Comparison of ENCODE assay signal across 18 cellular contexts in the genomic region with DNA sequence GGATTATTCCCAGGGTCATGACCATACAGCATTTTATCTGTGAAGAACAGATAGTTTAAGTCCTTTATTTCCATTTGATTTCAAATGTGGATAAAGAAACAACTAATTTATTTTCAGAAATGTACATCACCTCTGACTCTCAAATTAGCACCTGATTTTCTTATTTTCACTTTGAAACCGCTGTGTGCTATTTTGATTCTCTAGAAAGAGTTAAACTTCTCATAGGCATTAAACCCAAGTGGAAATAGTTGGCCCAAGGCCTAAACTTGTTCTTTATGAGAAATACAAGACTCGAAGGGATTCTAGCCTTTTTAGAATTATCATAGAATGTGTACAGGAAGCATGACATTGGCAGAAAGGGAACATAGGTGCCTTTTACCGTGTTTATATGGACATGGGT. TPM values are rescaled to one million over a fixed set of nuclear protein-coding genes. Genes with fewer than 3 reads are reported as not detected.
A peak's percentile ranks its signal among the peaks of the same experiment; 100 is the strongest.
DNase-seq lines count a peak whose midpoint lies in the region; ATAC-seq and TF ChIP-seq lines count a peak whose summit lies in the region.
"Had no signal": no experiment of that assay in that cellular context is flagged by ENCODE, and none has a peak within 500 bp of the region (broad histone marks: within the 10 kb centered on the region; RNA-seq: fewer than 3 reads in every experiment).

No MANE protein-coding gene starts in this region.

- H3K4me1 ChIP-seq in OCI-LY1 (ENCODE audit: insufficient read depth, low read length, severe bottlenecking) = peaks cover 67% of the 10 kb centered on the region
- H3K4me1 ChIP-seq: Peyer's patch had no signal

- H3K9me3 ChIP-seq in OCI-LY1 (ENCODE audit: low read length) = peaks cover 11% of the 10 kb centered on the region; the same call in 1 of the 2 replicates
- H3K9me3 ChIP-seq: Peyer's patch had no signal

- ATAC-seq in GM18870 (IDR thresholded peaks at IDR 0.05; ENCODE audit: unreplicated experiment) (peak; percentile 47), GM21717 (IDR thresholded peaks at IDR 0.05; ENCODE audit: unreplicated experiment) (peak; percentile 44), sciatic nerve (no peak)
- ATAC-seq in stimulated activated naive B cell treated with anti-CD40 and anti-IgM and Interleukin-4, amounts not matched to agents 10 μg/mL and 1 μg/mL and 100 μg/mL, for 72 hours (replicated peaks) = no peak
- ATAC-seq: HepG2 had no signal

- H3K4me3 Mint-ChIP-seq in activated T-helper 2 cell treated with anti-CD3 and anti-CD28 coated beads, Interferon-gamma antibody, Interleukin-2, Interleukin-4, amounts not matched to agents 10 μg/mL and 5 μg/mL and 100 μg/mL, durations not matched to agents 14 hours and 24 hours and 36 hours (ENCODE audit: low read depth) = no peak overlapping the region
- no peak overlapping the region for H3K4me3 Mint-ChIP-seq in stimulated activated naive B cell treated with anti-CD40 and anti-IgM and Interleukin-4, amounts not matched to agents 10 μg/mL and 1 μg/mL and 100 μg/mL, for 72 hours

- H3K4me3 ChIP-seq in OCI-LY1 (ENCODE audit: low read depth, low read length, poor library complexity, severe bottlenecking) = no peak overlapping the region
- H3K4me3 ChIP-seq: Peyer's patch had no signal

- peak overlapping the region; percentile 28 for H3K4me2 ChIP-seq in OCI-LY1 (ENCODE audit: low read length)

- intact Hi-C loops in activated T-helper 2 cell treated with anti-CD3 and anti-CD28 coated beads, Interferon-gamma antibody, Interleukin-2, Interleukin-4, amounts not matched to agents 10 μg/mL and 5 μg/mL and 100 μg/mL, durations not matched to agents 14 hours and 24 hours and 36 hours (cut with micrococcal nuclease) = no loop called here
- intact Hi-C loops in sciatic nerve (cut with DNase I) = no loop called here

- no peaks in the 10 kb centered on the region for H3K36me3 Mint-ChIP-seq in activated T-helper 2 cell treated with anti-CD3 and anti-CD28 coated beads, Interferon-gamma antibody, Interleukin-2, Interleukin-4, amounts not matched to agents 10 μg/mL and 5 μg/mL and 100 μg/mL, durations not matched to agents 14 hours and 24 hours and 36 hours (ENCODE audit: low read depth)
- H3K36me3 Mint-ChIP-seq in stimulated activated naive B cell treated with anti-CD40 and anti-IgM and Interleukin-4, amounts not matched to agents 10 μg/mL and 1 μg/mL and 100 μg/mL, for 72 hours = no peaks in the 10 kb centered on the region

- H3K27ac ChIP-seq in OCI-LY1 (ENCODE audit: low read depth, low read length, poor library complexity, severe bottlenecking) = peak overlapping the region; percentile 74
- H3K27ac ChIP-seq: C4-2B, Peyer's patch had no signal

- no peaks in the 10 kb centered on the region for H4K20me1 ChIP-seq in OCI-LY1 (ENCODE audit: insufficient read depth, low read length)

- H3K79me2 ChIP-seq in OCI-LY1 (ENCODE audit: insufficient read depth, low read length) = no peaks in the 10 kb centered on the region

- no peak for TF ChIP-seq CTCF in OCI-LY1 (IDR thresholded peaks at IDR 0.05; ENCODE audit: low read length)

- no peaks in the 10 kb centered on the region for H3K4me1 Mint-ChIP-seq in activated T-helper 2 cell treated with anti-CD3 and anti-CD28 coated beads, Interferon-gamma antibody, Interleukin-2, Interleukin-4, amounts not matched to agents 10 μg/mL and 5 μg/mL and 100 μg/mL, durations not matched to agents 14 hours and 24 hours and 36 hours (ENCODE audit: low read depth)
- no peaks in the 10 kb centered on the region for H3K4me1 Mint-ChIP-seq in stimulated activated naive B cell treated with anti-CD40 and anti-IgM and Interleukin-4, amounts not matched to agents 10 μg/mL and 1 μg/mL and 100 μg/mL, for 72 hours

- DNase-seq in NCI-H1048 (lab: John Stamatoyannopoulos, UW) (no peak), sciatic nerve (ENCODE audit: low spot score) (no peak)
- DNase-seq in activated T-helper 2 cell treated with anti-CD3 and anti-CD28 coated beads, Interferon-gamma antibody, Interleukin-2, Interleukin-4, amounts not matched to agents 10 μg/mL and 5 μg/mL and 100 μg/mL, durations not matched to agents 14 hours and 24 hours and 36 hours (ENCODE audit: low spot score) = no peak
- DNase-seq in stimulated activated naive B cell treated with anti-CD40 and anti-IgM and Interleukin-4, amounts not matched to agents 10 μg/mL and 1 μg/mL and 100 μg/mL, for 72 hours = no peak
- DNase-seq: AML-193, DMS79, GOT3, KG1, NCI-H1436, NCI-H1930, NCI-H345, NCI-H524 treated with DMSO at 0.1 percent for 48 hours, Peyer's patch had no signal

- H3K27me3 Mint-ChIP-seq in activated T-helper 2 cell treated with anti-CD3 and anti-CD28 coated beads, Interferon-gamma antibody, Interleukin-2, Interleukin-4, amounts not matched to agents 10 μg/mL and 5 μg/mL and 100 μg/mL, durations not matched to agents 14 hours and 24 hours and 36 hours (ENCODE audit: low read depth) = peaks cover 5% of the 10 kb centered on the region
- H3K27me3 Mint-ChIP-seq in stimulated activated naive B cell treated with anti-CD40 and anti-IgM and Interleukin-4, amounts not matched to agents 10 μg/mL and 1 μg/mL and 100 μg/mL, for 72 hours = peaks cover 15 to 18% of the 10 kb centered on the region in 2 donors

- no peak overlapping the region for H3K27ac Mint-ChIP-seq in activated T-helper 2 cell treated with anti-CD3 and anti-CD28 coated beads, Interferon-gamma antibody, Interleukin-2, Interleukin-4, amounts not matched to agents 10 μg/mL and 5 μg/mL and 100 μg/mL, durations not matched to agents 14 hours and 24 hours and 36 hours
- H3K27ac Mint-ChIP-seq in stimulated activated naive B cell treated with anti-CD40 and anti-IgM and Interleukin-4, amounts not matched to agents 10 μg/mL and 1 μg/mL and 100 μg/mL, for 72 hours = no peak overlapping the region

- no peak overlapping the region; the same call in 1 of the 2 replicates for H3K9ac ChIP-seq in OCI-LY1 (ENCODE audit: low read length)

- H3K36me3 ChIP-seq in OCI-LY1 (ENCODE audit: insufficient read depth, low read length) = peaks cover 7% of the 10 kb centered on the region; the same call in 1 of the 2 replicates
- H3K36me3 ChIP-seq: Peyer's patch had no signal

- no peaks in the 10 kb centered on the region for H3K9me2 ChIP-seq in OCI-LY1 (ENCODE audit: low read depth, low read length)

- peak overlapping the region; percentile 71; the same call in 1 of the 2 replicates for H2AFZ ChIP-seq in OCI-LY1 (ENCODE audit: low read length)

- no peaks in the 10 kb centered on the region for H3F3A ChIP-seq in OCI-LY1 (ENCODE audit: insufficient read depth, low read length)

- no peaks in the 10 kb centered on the region for H3K27me3 ChIP-seq in OCI-LY1 (ENCODE audit: insufficient read depth, low read length)
- H3K27me3 ChIP-seq: Peyer's patch had no signal

- no peaks in the 10 kb centered on the region for H3K9me3 Mint-ChIP-seq in activated T-helper 2 cell treated with anti-CD3 and anti-CD28 coated beads, Interferon-gamma antibody, Interleukin-2, Interleukin-4, amounts not matched to agents 10 μg/mL and 5 μg/mL and 100 μg/mL, durations not matched to agents 14 hours and 24 hours and 36 hours
- peaks cover 0 to 1% of the 10 kb centered on the region in 2 donors for H3K9me3 Mint-ChIP-seq in stimulated activated naive B cell treated with anti-CD40 and anti-IgM and Interleukin-4, amounts not matched to agents 10 μg/mL and 1 μg/mL and 100 μg/mL, for 72 hours

RNA-seq across cellular contexts. Expression of a gene that starts 41.5 kb away (rescaled TPM):
- total RNA-seq in activated T-helper 2 cell treated with anti-CD3 and anti-CD28 coated beads, Interferon-gamma antibody, Interleukin-2, Interleukin-4, amounts not matched to agents 10 μg/mL and 5 μg/mL and 100 μg/mL, durations not matched to agents 14 hours and 24 hours and 36 hours = 0.34 and 0.82 TPM in 2 replicates
- 48.9 TPM for total RNA-seq in sciatic nerve

Comparison
In these comparisons a context has a peak if more than half of its experiments do, and no peak if none do; other contexts are left out.
1. ATAC-seq: peak in GM18870 (single experiment) and GM21717 (single experiment); none in stimulated activated naive B cell treated with anti-CD40 and anti-IgM and Interleukin-4, amounts not matched to agents 10 μg/mL and 1 μg/mL and 100 μg/mL, for 72 hours (0 of 2) and sciatic nerve (single experiment).
2. RNA of a gene that starts 41.5 kb away (total RNA-seq): 48.9 TPM in sciatic nerve (single experiment); 0.34 to 0.82 TPM in activated T-helper 2 cell treated with anti-CD3 and anti-CD28 coated beads, Interferon-gamma antibody, Interleukin-2, Interleukin-4, amounts not matched to agents 10 μg/mL and 5 μg/mL and 100 μg/mL, durations not matched to agents 14 hours and 24 hours and 36 hours; every median in the first group is over 10 times any median in the second.